22 cellular contexts compared by ENCODE assay signal in the genomic region with DNA sequence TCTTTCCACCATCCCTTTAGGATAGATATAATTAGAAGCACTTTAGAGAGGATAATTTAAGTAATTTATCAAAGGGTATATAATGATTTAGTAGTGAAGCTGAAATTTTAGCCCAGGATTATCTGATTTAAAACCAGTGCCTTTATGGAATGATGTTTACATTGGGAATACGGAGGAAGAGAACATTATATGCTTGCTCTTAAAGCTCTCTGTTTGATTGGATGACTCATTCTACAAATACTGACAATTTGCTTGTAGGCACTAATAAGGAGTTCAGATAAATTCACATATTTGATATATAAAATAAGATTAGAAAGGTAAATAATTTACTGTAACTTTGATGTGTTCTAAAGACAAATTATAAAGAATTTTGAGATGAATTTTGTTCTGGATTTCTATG.
"Had no signal": no experiment of that assay in that cellular context is flagged by ENCODE, and none has a peak within 500 bp of the region (broad histone marks: within the 10 kb centered on the region; RNA-seq: fewer than 3 reads in every experiment).

No MANE protein-coding gene starts in this region.

- H3K36me3 ChIP-seq: ovary, right atrium auricular region, suprapubic skin, thyroid gland had no signal

- H3K4me1 Mint-ChIP-seq: immature natural killer cell; neural progenitor cell; stimulated activated effector memory CD8-positive, alpha-beta T cell treated with anti-CD3 and anti-CD28 coated beads, Interleukin-12 subunit alpha, Interleukin-12 subunit beta, amount 100 ng/mL, for 72 hours had no signal

- DNase-seq: effector memory CD8-positive, alpha-beta T cell; foreskin keratinocyte; immature natural killer cell; left colon; left ventricle myocardium superior; mesenchymal stem cell; midbrain; nucleus accumbens; ovary; stimulated activated CD4-positive, alpha-beta T cell treated with anti-CD3 and anti-CD28 coated beads, Interleukin-4, amount 100 ng/mL, for 1 hour; stimulated activated CD8-positive, alpha-beta memory T cell treated with anti-CD3 and anti-CD28 coated beads, Interleukin-4, amount 100 ng/mL, for 48 hours; stimulated activated naive CD8-positive, alpha-beta T cell treated with anti-CD3 and anti-CD28 coated beads, Interleukin-15, Interleukin-2, amounts not matched to agents 100 U/mL and 50 U/mL, for 24 hours; thyroid gland had no signal

- H3K9me3 ChIP-seq: ovary, suprapubic skin, thyroid gland had no signal

- H3K9ac ChIP-seq: neural progenitor cell had no signal

- H3K27me3 Mint-ChIP-seq: effector memory CD8-positive, alpha-beta T cell; natural killer cell treated with Interleukin-12 subunit alpha and Interleukin-12 subunit beta and Interleukin-15 and Interleukin-18, amount 100 ng/mL, for 72 hours; type B pancreatic cell had no signal

- H3K4me1 ChIP-seq: foreskin keratinocyte, neural progenitor cell, right atrium auricular region, suprapubic skin, thyroid gland had no signal

- H3K4me3 Mint-ChIP-seq: effector memory CD8-positive, alpha-beta T cell; immature natural killer cell; natural killer cell treated with Interleukin-12 subunit alpha and Interleukin-12 subunit beta and Interleukin-15 and Interleukin-18, amount 100 ng/mL, for 72 hours; neural progenitor cell; stimulated activated effector memory CD8-positive, alpha-beta T cell treated with anti-CD3 and anti-CD28 coated beads, Interleukin-12 subunit alpha, Interleukin-12 subunit beta, amount 100 ng/mL, for 72 hours; type B pancreatic cell had no signal

- ATAC-seq: effector memory CD8-positive, alpha-beta T cell; foreskin keratinocyte; left colon; left ventricle myocardium superior; natural killer cell treated with Interleukin-12 subunit alpha and Interleukin-12 subunit beta and Interleukin-15 and Interleukin-18, amount 100 ng/mL, for 72 hours; stimulated activated effector memory CD8-positive, alpha-beta T cell treated with anti-CD3 and anti-CD28 coated beads, Interleukin-12 subunit alpha, Interleukin-12 subunit beta, amount 100 ng/mL, for 72 hours; stimulated activated naive CD8-positive, alpha-beta T cell treated with anti-CD3 and anti-CD28 coated beads, Interleukin-15, Interleukin-2, amounts not matched to agents 100 U/mL and 50 U/mL, for 24 hours had no signal

- H3K4me3 ChIP-seq: lung, neural progenitor cell, ovary, right atrium auricular region, smooth muscle cell, suprapubic skin, thyroid gland had no signal

- H3K27ac ChIP-seq: foreskin keratinocyte, neural progenitor cell, ovary, right atrium auricular region, suprapubic skin, thyroid gland had no signal

- FAIRE-seq: urothelium cell line had no signal

- H3K27me3 ChIP-seq: foreskin keratinocyte, neural progenitor cell, ovary, right atrium auricular region, suprapubic skin, thyroid gland had no signal

- H3K4me2 ChIP-seq: neural progenitor cell, smooth muscle cell had no signal

- H2AFZ ChIP-seq: neural progenitor cell had no signal

- H3K36me3 Mint-ChIP-seq: stimulated activated effector memory CD8-positive, alpha-beta T cell treated with anti-CD3 and anti-CD28 coated beads, Interleukin-12 subunit alpha, Interleukin-12 subunit beta, amount 100 ng/mL, for 72 hours had no signal
